ENCODE assay signal across 1 cellular context in the genomic region with DNA sequence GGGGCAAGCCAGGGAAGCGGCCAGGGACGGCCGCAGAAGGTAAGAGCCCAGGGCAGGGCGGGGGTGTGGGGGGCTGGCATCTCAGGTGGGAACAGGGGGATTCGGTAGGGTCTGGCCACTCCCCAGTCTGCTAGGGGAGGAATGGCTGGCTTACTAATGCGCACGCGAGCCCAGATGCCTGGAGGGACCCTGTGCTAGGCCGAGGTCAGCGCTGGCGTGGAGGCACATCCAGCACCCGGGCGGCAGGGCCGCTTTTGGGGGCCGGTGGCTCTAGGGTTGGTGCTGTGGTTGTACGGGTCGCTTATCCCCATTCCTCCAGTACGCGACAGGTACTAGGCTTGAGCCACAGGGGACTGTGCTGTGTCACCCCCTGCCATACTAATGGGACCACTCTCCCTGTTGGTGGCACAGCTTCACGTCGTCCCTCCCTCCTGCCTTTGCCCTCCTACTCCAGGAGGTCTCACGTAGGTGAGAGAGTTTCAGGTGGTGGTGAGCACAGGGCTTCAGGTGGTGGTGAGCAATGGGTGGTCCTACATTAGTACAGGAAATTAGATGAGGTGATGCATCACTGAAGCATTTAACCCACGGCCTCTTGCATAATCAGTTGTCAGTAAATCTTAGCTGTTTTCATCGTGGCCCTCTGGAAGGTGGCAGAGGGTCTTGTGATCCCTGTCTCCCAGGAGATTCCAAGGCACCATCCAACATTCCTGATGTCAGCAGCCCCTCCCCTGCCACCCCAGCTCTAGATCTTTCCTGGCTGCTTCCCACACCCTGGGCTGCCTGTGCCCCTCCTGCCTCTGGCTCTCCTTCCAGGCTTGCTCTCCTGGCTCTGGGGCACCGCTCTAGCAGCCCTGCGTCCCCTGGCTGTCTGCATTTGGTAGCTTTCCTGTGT.
A peak's percentile ranks its signal among the peaks of the same experiment; 100 is the strongest.
TF ChIP-seq lines count a peak whose summit lies in the region.

No MANE protein-coding gene starts in this region.

TF ChIP-seq in SK-N-SH, 30 proteins besides CTCF, POLR2A, EP300 and RAD21 (continued from another document):
- TF ChIP-seq, protein P1, sequence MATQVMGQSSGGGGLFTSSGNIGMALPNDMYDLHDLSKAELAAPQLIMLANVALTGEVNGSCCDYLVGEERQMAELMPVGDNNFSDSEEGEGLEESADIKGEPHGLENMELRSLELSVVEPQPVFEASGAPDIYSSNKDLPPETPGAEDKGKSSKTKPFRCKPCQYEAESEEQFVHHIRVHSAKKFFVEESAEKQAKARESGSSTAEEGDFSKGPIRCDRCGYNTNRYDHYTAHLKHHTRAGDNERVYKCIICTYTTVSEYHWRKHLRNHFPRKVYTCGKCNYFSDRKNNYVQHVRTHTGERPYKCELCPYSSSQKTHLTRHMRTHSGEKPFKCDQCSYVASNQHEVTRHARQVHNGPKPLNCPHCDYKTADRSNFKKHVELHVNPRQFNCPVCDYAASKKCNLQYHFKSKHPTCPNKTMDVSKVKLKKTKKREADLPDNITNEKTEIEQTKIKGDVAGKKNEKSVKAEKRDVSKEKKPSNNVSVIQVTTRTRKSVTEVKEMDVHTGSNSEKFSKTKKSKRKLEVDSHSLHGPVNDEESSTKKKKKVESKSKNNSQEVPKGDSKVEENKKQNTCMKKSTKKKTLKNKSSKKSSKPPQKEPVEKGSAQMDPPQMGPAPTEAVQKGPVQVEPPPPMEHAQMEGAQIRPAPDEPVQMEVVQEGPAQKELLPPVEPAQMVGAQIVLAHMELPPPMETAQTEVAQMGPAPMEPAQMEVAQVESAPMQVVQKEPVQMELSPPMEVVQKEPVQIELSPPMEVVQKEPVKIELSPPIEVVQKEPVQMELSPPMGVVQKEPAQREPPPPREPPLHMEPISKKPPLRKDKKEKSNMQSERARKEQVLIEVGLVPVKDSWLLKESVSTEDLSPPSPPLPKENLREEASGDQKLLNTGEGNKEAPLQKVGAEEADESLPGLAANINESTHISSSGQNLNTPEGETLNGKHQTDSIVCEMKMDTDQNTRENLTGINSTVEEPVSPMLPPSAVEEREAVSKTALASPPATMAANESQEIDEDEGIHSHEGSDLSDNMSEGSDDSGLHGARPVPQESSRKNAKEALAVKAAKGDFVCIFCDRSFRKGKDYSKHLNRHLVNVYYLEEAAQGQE (IDR thresholded peaks at IDR 0.05; ENCODE audit: low read depth, low read length): no peak
- TF ChIP-seq, protein P2, sequence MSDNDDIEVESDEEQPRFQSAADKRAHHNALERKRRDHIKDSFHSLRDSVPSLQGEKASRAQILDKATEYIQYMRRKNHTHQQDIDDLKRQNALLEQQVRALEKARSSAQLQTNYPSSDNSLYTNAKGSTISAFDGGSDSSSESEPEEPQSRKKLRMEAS (IDR thresholded peaks at IDR 0.05; ENCODE audit: low read depth): peak; percentile 37; the same call in 1 of the 2 replicates
- TF ChIP-seq FOSL2 (IDR thresholded peaks at IDR 0.05; ENCODE audit: borderline replicate concordance, low read depth) (peak; percentile 18; the same call in 1 of the 2 replicates), TCF12 (IDR thresholded peaks at IDR 0.05) (no peak), SMC3 (IDR thresholded peaks at IDR 0.05; ENCODE audit: low read depth, low read length) (no peak), TAF1 (IDR thresholded peaks at IDR 0.05; ENCODE audit: borderline replicate concordance, low read depth, low read length) (no peak)
- TF ChIP-seq, protein P3, sequence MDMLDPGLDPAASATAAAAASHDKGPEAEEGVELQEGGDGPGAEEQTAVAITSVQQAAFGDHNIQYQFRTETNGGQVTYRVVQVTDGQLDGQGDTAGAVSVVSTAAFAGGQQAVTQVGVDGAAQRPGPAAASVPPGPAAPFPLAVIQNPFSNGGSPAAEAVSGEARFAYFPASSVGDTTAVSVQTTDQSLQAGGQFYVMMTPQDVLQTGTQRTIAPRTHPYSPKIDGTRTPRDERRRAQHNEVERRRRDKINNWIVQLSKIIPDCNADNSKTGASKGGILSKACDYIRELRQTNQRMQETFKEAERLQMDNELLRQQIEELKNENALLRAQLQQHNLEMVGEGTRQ (IDR thresholded peaks at IDR 0.05; ENCODE audit: borderline replicate concordance, low read depth, low read length): no peak
- TF ChIP-seq, protein P4, sequence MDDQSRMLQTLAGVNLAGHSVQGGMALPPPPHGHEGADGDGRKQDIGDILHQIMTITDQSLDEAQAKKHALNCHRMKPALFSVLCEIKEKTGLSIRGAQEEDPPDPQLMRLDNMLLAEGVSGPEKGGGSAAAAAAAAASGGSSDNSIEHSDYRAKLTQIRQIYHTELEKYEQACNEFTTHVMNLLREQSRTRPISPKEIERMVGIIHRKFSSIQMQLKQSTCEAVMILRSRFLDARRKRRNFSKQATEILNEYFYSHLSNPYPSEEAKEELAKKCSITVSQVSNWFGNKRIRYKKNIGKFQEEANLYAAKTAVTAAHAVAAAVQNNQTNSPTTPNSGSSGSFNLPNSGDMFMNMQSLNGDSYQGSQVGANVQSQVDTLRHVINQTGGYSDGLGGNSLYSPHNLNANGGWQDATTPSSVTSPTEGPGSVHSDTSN (IDR thresholded peaks at IDR 0.05): 0 out of 2 replicates have a peak, but pooled peaks have one; percentile 18
- TF ChIP-seq, protein P5, sequence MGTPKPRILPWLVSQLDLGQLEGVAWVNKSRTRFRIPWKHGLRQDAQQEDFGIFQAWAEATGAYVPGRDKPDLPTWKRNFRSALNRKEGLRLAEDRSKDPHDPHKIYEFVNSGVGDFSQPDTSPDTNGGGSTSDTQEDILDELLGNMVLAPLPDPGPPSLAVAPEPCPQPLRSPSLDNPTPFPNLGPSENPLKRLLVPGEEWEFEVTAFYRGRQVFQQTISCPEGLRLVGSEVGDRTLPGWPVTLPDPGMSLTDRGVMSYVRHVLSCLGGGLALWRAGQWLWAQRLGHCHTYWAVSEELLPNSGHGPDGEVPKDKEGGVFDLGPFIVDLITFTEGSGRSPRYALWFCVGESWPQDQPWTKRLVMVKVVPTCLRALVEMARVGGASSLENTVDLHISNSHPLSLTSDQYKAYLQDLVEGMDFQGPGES (IDR thresholded peaks at IDR 0.05; ENCODE audit: low read depth, low read length): no peak
